In the genomic region with DNA sequence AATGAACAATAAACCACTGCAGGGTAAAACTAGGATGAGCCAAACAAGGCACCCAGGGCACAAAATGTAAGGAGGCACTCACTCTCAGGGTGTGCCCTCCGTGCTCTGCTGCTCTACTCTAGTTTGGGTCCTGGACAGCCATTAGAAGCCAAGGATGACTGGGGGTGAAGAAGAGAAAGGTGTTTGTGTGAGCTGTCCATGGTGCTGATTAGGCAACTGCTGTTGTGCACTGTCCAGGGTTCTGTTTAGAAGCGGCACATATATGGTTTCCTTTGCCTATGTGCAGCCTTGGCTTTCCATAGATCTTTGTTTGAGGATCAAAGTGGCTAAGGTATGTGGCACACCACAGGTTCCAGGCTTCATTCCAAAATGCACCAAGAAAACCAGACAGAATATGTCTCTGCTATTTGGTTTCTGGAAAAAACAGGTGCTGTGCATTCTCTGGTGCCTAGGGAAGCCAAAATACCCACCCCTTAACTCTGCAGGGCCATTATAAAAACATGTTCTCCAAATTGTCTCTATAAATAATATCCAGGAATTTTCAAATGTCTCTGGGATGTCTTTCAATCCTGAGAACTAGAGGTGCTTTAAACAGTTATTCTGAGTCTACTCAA, we compare ENCODE assay signal across 10 cellular contexts.
A peak's percentile ranks its signal among the peaks of the same experiment; 100 is the strongest.
DNase-seq lines count a peak whose midpoint lies in the region; ATAC-seq and TF ChIP-seq lines count a peak whose summit lies in the region.
"Had no signal": no experiment of that assay in that cellular context is flagged by ENCODE, and none has a peak within 500 bp of the region (broad histone marks: within the 10 kb centered on the region; RNA-seq: fewer than 3 reads in every experiment).

No MANE protein-coding gene starts in this region.

- CTCF ChIA-PET in activated CD8-positive, alpha-beta T cell treated with anti-CD3 and anti-CD28 coated beads, Interleukin-2, amount 10 ng/mL, durations not matched to agents 7 days and 5 days (lab: Charles Lee) = no interaction called here

- TF ChIP-seq EP300 in Ishikawa (IDR thresholded peaks at IDR 0.05; ENCODE audit: borderline replicate concordance) = no peak
- no peak for TF ChIP-seq EP300 in gastroesophageal sphincter (IDR thresholded peaks at IDR 0.05)

- 0 to 32% methylated on average over 1 to 2 of the region's 2 CpGs for WGBS in gastroesophageal sphincter (ENCODE audit: low coverage in 1 of 2), 2 donors

- no peak for TF ChIP-seq RAD21 in Ishikawa (IDR thresholded peaks at IDR 0.05; ENCODE audit: low read depth)

- H3K4me3 ChIP-seq in gastroesophageal sphincter (no peak overlapping the region), BE2C (ENCODE audit: low read depth, low read length) (no peak overlapping the region)

- no peaks in the 10 kb centered on the region for H3K4me1 ChIP-seq in gastroesophageal sphincter
- no peaks in the 10 kb centered on the region for H3K4me1 ChIP-seq in BE2C

- peak; percentile 73 for DNase-seq in ELF-1 (ENCODE audit: low read depth, low spot score)
- DNase-seq in activated CD8-positive, alpha-beta T cell treated with anti-CD3 and anti-CD28 coated beads, Interleukin-2, amount 10 ng/mL, durations not matched to agents 7 days and 5 days = peak; percentile 48
- no peak for DNase-seq in left lobe of liver (ENCODE audit: low spot score)
- no peak for DNase-seq in natural killer cell treated with Interleukin-12 subunit alpha and Interleukin-12 subunit beta and Interleukin-15 and Interleukin-18, amount 100 ng/mL, for 72 hours (ENCODE audit: low spot score)
- no peak for DNase-seq in superior temporal gyrus (ENCODE audit: extremely low spot score)
- DNase-seq in BE2C = no peak
- DNase-seq: midbrain, SW 1271 had no signal

- H3K9me3 Mint-ChIP-seq in activated CD8-positive, alpha-beta T cell treated with anti-CD3 and anti-CD28 coated beads, Interleukin-2, amount 10 ng/mL, durations not matched to agents 7 days and 5 days (ENCODE audit: insufficient read depth) = no peaks in the 10 kb centered on the region
- H3K9me3 Mint-ChIP-seq in natural killer cell treated with Interleukin-12 subunit alpha and Interleukin-12 subunit beta and Interleukin-15 and Interleukin-18, amount 100 ng/mL, for 72 hours = peaks cover 15% of the 10 kb centered on the region

- H3K27me3 ChIP-seq in gastroesophageal sphincter (no peaks in the 10 kb centered on the region), BE2C (no peaks in the 10 kb centered on the region)

- no peak overlapping the region for H3K27ac Mint-ChIP-seq in activated CD8-positive, alpha-beta T cell treated with anti-CD3 and anti-CD28 coated beads, Interleukin-2, amount 10 ng/mL, durations not matched to agents 7 days and 5 days
- H3K27ac Mint-ChIP-seq in natural killer cell treated with Interleukin-12 subunit alpha and Interleukin-12 subunit beta and Interleukin-15 and Interleukin-18, amount 100 ng/mL, for 72 hours = no peak overlapping the region

- no peaks in the 10 kb centered on the region for H3K36me3 ChIP-seq in gastroesophageal sphincter
- H3K36me3 ChIP-seq in BE2C = no peaks in the 10 kb centered on the region

- no peaks in the 10 kb centered on the region for H3K27me3 Mint-ChIP-seq in activated CD8-positive, alpha-beta T cell treated with anti-CD3 and anti-CD28 coated beads, Interleukin-2, amount 10 ng/mL, durations not matched to agents 7 days and 5 days (ENCODE audit: low read depth)
- no peaks in the 10 kb centered on the region for H3K27me3 Mint-ChIP-seq in natural killer cell treated with Interleukin-12 subunit alpha and Interleukin-12 subunit beta and Interleukin-15 and Interleukin-18, amount 100 ng/mL, for 72 hours

- H3K36me3 Mint-ChIP-seq in activated CD8-positive, alpha-beta T cell treated with anti-CD3 and anti-CD28 coated beads, Interleukin-2, amount 10 ng/mL, durations not matched to agents 7 days and 5 days (ENCODE audit: low read depth) = no peaks in the 10 kb centered on the region
- H3K36me3 Mint-ChIP-seq in natural killer cell treated with Interleukin-12 subunit alpha and Interleukin-12 subunit beta and Interleukin-15 and Interleukin-18, amount 100 ng/mL, for 72 hours = no peaks in the 10 kb centered on the region

- POLR2A ChIA-PET in activated CD8-positive, alpha-beta T cell treated with anti-CD3 and anti-CD28 coated beads, Interleukin-2, amount 10 ng/mL, durations not matched to agents 7 days and 5 days (lab: Charles Lee) = no interaction called here

- no peak overlapping the region for H3K4me3 Mint-ChIP-seq in activated CD8-positive, alpha-beta T cell treated with anti-CD3 and anti-CD28 coated beads, Interleukin-2, amount 10 ng/mL, durations not matched to agents 7 days and 5 days
- H3K4me3 Mint-ChIP-seq in natural killer cell treated with Interleukin-12 subunit alpha and Interleukin-12 subunit beta and Interleukin-15 and Interleukin-18, amount 100 ng/mL, for 72 hours = no peak overlapping the region

- no peaks in the 10 kb centered on the region for H3K4me1 Mint-ChIP-seq in activated CD8-positive, alpha-beta T cell treated with anti-CD3 and anti-CD28 coated beads, Interleukin-2, amount 10 ng/mL, durations not matched to agents 7 days and 5 days (ENCODE audit: low read depth)
- no peaks in the 10 kb centered on the region for H3K4me1 Mint-ChIP-seq in natural killer cell treated with Interleukin-12 subunit alpha and Interleukin-12 subunit beta and Interleukin-15 and Interleukin-18, amount 100 ng/mL, for 72 hours (ENCODE audit: low read depth in 2 of 2)

- TF ChIP-seq POLR2A in gastroesophageal sphincter (IDR thresholded peaks at IDR 0.05) = no peak

- ATAC-seq in activated CD8-positive, alpha-beta T cell treated with anti-CD3 and anti-CD28 coated beads, Interleukin-2, amount 10 ng/mL, durations not matched to agents 7 days and 5 days = no peak
- ATAC-seq in left lobe of liver = peak; percentile 58
- ATAC-seq in natural killer cell treated with Interleukin-12 subunit alpha and Interleukin-12 subunit beta and Interleukin-15 and Interleukin-18, amount 100 ng/mL, for 72 hours = no peak
- no peak for ATAC-seq in gastroesophageal sphincter

- H3K27ac ChIP-seq in gastroesophageal sphincter = no peak overlapping the region

- peaks cover 0 to 11% (median 0%) of the 10 kb centered on the region in 3 donors for H3K9me3 ChIP-seq in gastroesophageal sphincter
- H3K9me3 ChIP-seq in BE2C = no peaks in the 10 kb centered on the region

- TF ChIP-seq CTCF in gastroesophageal sphincter (IDR thresholded peaks at IDR 0.05) = no peak
- TF ChIP-seq CTCF in BE2C (IDR thresholded peaks at IDR 0.05; ENCODE audit: low read depth, low read length) = no peak

TF ChIP-seq in Ishikawa, 13 proteins besides CTCF, POLR2A, EP300 and RAD21:
- TF ChIP-seq TEAD4 (IDR thresholded peaks at IDR 0.05) (no peak), TCF12 (IDR thresholded peaks at IDR 0.05; ENCODE audit: low read depth) (no peak), CREB1 (IDR thresholded peaks at IDR 0.05; ENCODE audit: low read depth) (no peak), YY1 (IDR thresholded peaks at IDR 0.05; ENCODE audit: low read depth) (no peak), CEBPB (IDR thresholded peaks at IDR 0.05) (peak; percentile 54; the same call in 1 of the 2 replicates)
- TF ChIP-seq, protein P1, sequence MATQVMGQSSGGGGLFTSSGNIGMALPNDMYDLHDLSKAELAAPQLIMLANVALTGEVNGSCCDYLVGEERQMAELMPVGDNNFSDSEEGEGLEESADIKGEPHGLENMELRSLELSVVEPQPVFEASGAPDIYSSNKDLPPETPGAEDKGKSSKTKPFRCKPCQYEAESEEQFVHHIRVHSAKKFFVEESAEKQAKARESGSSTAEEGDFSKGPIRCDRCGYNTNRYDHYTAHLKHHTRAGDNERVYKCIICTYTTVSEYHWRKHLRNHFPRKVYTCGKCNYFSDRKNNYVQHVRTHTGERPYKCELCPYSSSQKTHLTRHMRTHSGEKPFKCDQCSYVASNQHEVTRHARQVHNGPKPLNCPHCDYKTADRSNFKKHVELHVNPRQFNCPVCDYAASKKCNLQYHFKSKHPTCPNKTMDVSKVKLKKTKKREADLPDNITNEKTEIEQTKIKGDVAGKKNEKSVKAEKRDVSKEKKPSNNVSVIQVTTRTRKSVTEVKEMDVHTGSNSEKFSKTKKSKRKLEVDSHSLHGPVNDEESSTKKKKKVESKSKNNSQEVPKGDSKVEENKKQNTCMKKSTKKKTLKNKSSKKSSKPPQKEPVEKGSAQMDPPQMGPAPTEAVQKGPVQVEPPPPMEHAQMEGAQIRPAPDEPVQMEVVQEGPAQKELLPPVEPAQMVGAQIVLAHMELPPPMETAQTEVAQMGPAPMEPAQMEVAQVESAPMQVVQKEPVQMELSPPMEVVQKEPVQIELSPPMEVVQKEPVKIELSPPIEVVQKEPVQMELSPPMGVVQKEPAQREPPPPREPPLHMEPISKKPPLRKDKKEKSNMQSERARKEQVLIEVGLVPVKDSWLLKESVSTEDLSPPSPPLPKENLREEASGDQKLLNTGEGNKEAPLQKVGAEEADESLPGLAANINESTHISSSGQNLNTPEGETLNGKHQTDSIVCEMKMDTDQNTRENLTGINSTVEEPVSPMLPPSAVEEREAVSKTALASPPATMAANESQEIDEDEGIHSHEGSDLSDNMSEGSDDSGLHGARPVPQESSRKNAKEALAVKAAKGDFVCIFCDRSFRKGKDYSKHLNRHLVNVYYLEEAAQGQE (IDR thresholded peaks at IDR 0.05; ENCODE audit: low read depth) = peak; percentile 100
TF ChIP-seq in Ishikawa: peak in this region for 2.

Comparison
In these comparisons a context has a peak if more than half of its experiments do, and no peak if none do; other contexts are left out.
1. DNase-seq: peak in ELF-1 (single experiment) and activated CD8-positive, alpha-beta T cell treated with anti-CD3 and anti-CD28 coated beads, Interleukin-2, amount 10 ng/mL, durations not matched to agents 7 days and 5 days (single experiment); none in left lobe of liver (single experiment), natural killer cell treated with Interleukin-12 subunit alpha and Interleukin-12 subunit beta and Interleukin-15 and Interleukin-18, amount 100 ng/mL, for 72 hours (single experiment), superior temporal gyrus (single experiment) and BE2C (single experiment).